12 cellular contexts compared by ENCODE assay signal in genomic region chr7:38187794-38188472, GRCh38. TPM values are rescaled to one million over a fixed set of nuclear protein-coding genes. Genes with fewer than 3 reads are reported as not detected.
A peak's percentile ranks its signal among the peaks of the same experiment; 100 is the strongest.
DNase-seq lines count a peak whose midpoint lies in the region; ATAC-seq and TF ChIP-seq lines count a peak whose summit lies in the region.
"Had no signal": no experiment of that assay in that cellular context is flagged by ENCODE, and none has a peak within 500 bp of the region (broad histone marks: within the 10 kb centered on the region; RNA-seq: fewer than 3 reads in every experiment).

No MANE protein-coding gene starts in this region.

- H3K9me3 ChIP-seq in osteoblast (ENCODE audit: low read depth, low read length) (no peaks in the 10 kb centered on the region), vagina (peaks cover 13% of the 10 kb centered on the region), mammary epithelial cell (replicated peaks; ENCODE audit: insufficient read depth, low read length) (no peaks in the 10 kb centered on the region)

- CTCF ChIA-PET in mammary epithelial cell (lab: Charles Lee; ENCODE audit: low non-redundant PET) = no interaction called here

- DNase-seq in progenitor cell of endocrine pancreas (ENCODE audit: low spot score, unreplicated experiment) (no peak), osteoblast (ENCODE audit: insufficient read length, low spot score, missing footprints) (no peak), vagina (ENCODE audit: extremely low spot score in 2 of 2) (no peak), mammary epithelial cell (no peak)
- no peak for DNase-seq in activated CD8-positive, alpha-beta memory T cell treated with anti-CD3 and anti-CD28 coated beads, Interleukin-2, amount 50 U/mL, for 48 hours
- DNase-seq: activated T-cell treated with anti-CD3 and anti-CD28 coated beads, Interleukin-2, amount 50 U/mL, for 4 hours; DND-41; MV-4-11 had no signal

- H4K20me1 ChIP-seq in osteoblast (ENCODE audit: insufficient read depth, low read length) (peaks cover 21% of the 10 kb centered on the region), mammary epithelial cell (ENCODE audit: insufficient read depth, low read length) (no peaks in the 10 kb centered on the region)

- peaks cover 5% of the 10 kb centered on the region for H3K36me3 ChIP-seq in osteoblast (ENCODE audit: insufficient read depth, low read length)
- no peaks in the 10 kb centered on the region for H3K36me3 ChIP-seq in vagina
- H3K36me3 ChIP-seq in mammary epithelial cell (ENCODE audit: insufficient read depth, low read length) = no peaks in the 10 kb centered on the region

- no peak overlapping the region for H3K4me3 Mint-ChIP-seq in progenitor cell of endocrine pancreas (ENCODE audit: low read depth)
- H3K4me3 Mint-ChIP-seq: activated T-cell treated with anti-CD3 and anti-CD28 coated beads, Interleukin-2, amount 50 U/mL, for 4 hours; T-helper 1 cell treated with Interleukin-12 subunit alpha and Interleukin-12 subunit beta and Interleukin-4 antibody, amounts not matched to agents 30 μg/mL and 1 μg/mL, for 36 hours had no signal

- WGBS in mammary epithelial cell (ENCODE audit: low coverage, missing lambda C conversion rate) = 73% methylated on average over 7 of the region's 7 CpGs

- no TSS peak for BruUV-seq in mammary epithelial cell (replicated peaks; lab: Mats Ljungman, UMichigan)

- intact Hi-C loops in vagina (cut with DNase I) = no loop called here
- intact Hi-C loops in mammary epithelial cell (cut with micrococcal nuclease) = loop anchor here (1.0 kb wide), 1 partner anchor 10 kb away; the partner anchor contains the start of gene STARD3NL

- no peak overlapping the region for H3K4me2 ChIP-seq in osteoblast (ENCODE audit: insufficient read depth, low read length)
- no peak overlapping the region for H3K4me2 ChIP-seq in mammary epithelial cell (ENCODE audit: insufficient read depth, low read depth, low read length)

- TF ChIP-seq POLR2A in vagina (IDR thresholded peaks at IDR 0.05) = no peak

- H3K9me3 Mint-ChIP-seq in progenitor cell of endocrine pancreas (ENCODE audit: low read depth) = peaks cover 13% of the 10 kb centered on the region

- H3K4me3 ChIP-seq in osteoblast (ENCODE audit: insufficient read depth, low read length) (no peak overlapping the region), vagina (no peak overlapping the region), mammary epithelial cell (replicated peaks in 1 of 3; ENCODE audit: insufficient read depth in 1 of 3, low read depth in 2 of 3, low read length in 3 of 3) (no peak overlapping the region)

- H2AFZ ChIP-seq in osteoblast (ENCODE audit: low read length) = no peak overlapping the region
- H2AFZ ChIP-seq in mammary epithelial cell (ENCODE audit: low read depth, low read length) = no peak overlapping the region

- ATAC-seq in GM19043 (IDR thresholded peaks at IDR 0.05; ENCODE audit: low read depth, unreplicated experiment) (peak; percentile 100), HG02610 (IDR thresholded peaks at IDR 0.05; ENCODE audit: unreplicated experiment) (peak; percentile 96), HG03457 (IDR thresholded peaks at IDR 0.05; ENCODE audit: unreplicated experiment) (peak; percentile 83)
- ATAC-seq: activated T-cell treated with anti-CD3 and anti-CD28 coated beads, Interleukin-2, amount 50 U/mL, for 4 hours had no signal

- peak overlapping the region; percentile 10 for H3K27ac Mint-ChIP-seq in progenitor cell of endocrine pancreas
- H3K27ac Mint-ChIP-seq: T-helper 1 cell treated with Interleukin-12 subunit alpha and Interleukin-12 subunit beta and Interleukin-4 antibody, amounts not matched to agents 30 μg/mL and 1 μg/mL, for 36 hours had no signal

- TF ChIP-seq CTCF in progenitor cell of endocrine pancreas (IDR thresholded peaks at IDR 0.05; ENCODE audit: unreplicated experiment) (no peak), osteoblast (IDR thresholded peaks at IDR 0.05; ENCODE audit: extremely low read depth, low read depth, low read length) (no peak), vagina (IDR thresholded peaks at IDR 0.05) (no peak), mammary epithelial cell (conservative IDR thresholded peaks at IDR 0.05 in 1 of 2, IDR thresholded peaks at IDR 0.05 in 1 of 2; ENCODE audit: extremely low read depth in 1 of 2, insufficient read depth in 1 of 2, low read depth in 1 of 2, low read length in 2 of 2) (no peak)

- no peaks in the 10 kb centered on the region for H3K27me3 Mint-ChIP-seq in progenitor cell of endocrine pancreas

- dilution Hi-C loops in mammary epithelial cell (cut with HindIII; ENCODE audit: low sequenced_read_pairs) = no loop called here

- no peaks in the 10 kb centered on the region for H3K27me3 ChIP-seq in osteoblast (ENCODE audit: insufficient read depth, low read length)
- H3K27me3 ChIP-seq in vagina = no peaks in the 10 kb centered on the region
- no peaks in the 10 kb centered on the region for H3K27me3 ChIP-seq in mammary epithelial cell (ENCODE audit: insufficient read depth, low read length)

- no peak overlapping the region for H3K9ac ChIP-seq in mammary epithelial cell (ENCODE audit: insufficient read depth, low read length)

- peaks cover 18% of the 10 kb centered on the region for H3K36me3 Mint-ChIP-seq in progenitor cell of endocrine pancreas (ENCODE audit: insufficient read depth)

- H3K27ac ChIP-seq in osteoblast (ENCODE audit: low read depth, low read length) = no peak overlapping the region
- H3K27ac ChIP-seq in vagina = no peak overlapping the region
- H3K27ac ChIP-seq in mammary epithelial cell (ENCODE audit: insufficient read depth, low read depth, low read length) = no peak overlapping the region

- H3K79me2 ChIP-seq in osteoblast (ENCODE audit: insufficient read depth, low read length) = peaks cover 96% of the 10 kb centered on the region
- peaks cover 93% of the 10 kb centered on the region for H3K79me2 ChIP-seq in mammary epithelial cell (ENCODE audit: insufficient read depth, low read length)

- in situ Hi-C loops in mammary epithelial cell (cut with MboI; ENCODE audit: low sequenced_read_pairs in 2 of 2) = no loop called here

- peaks cover 10% of the 10 kb centered on the region for H3K4me1 Mint-ChIP-seq in progenitor cell of endocrine pancreas (ENCODE audit: low read depth)

- H3K4me1 ChIP-seq in osteoblast (ENCODE audit: insufficient read depth, low read length) = peaks cover 45% of the 10 kb centered on the region
- H3K4me1 ChIP-seq in vagina = peaks cover 13% of the 10 kb centered on the region
- H3K4me1 ChIP-seq in mammary epithelial cell (ENCODE audit: insufficient read depth, low read length) = peaks cover 18% of the 10 kb centered on the region

RNA-seq across cellular contexts. Expression of gene STARD3NL, which starts 9.9 kb away (rescaled TPM):
- total RNA-seq in progenitor cell of endocrine pancreas (57.5 and 61.1 TPM in 2 replicates), osteoblast (60.4 and 63.3 TPM in 2 replicates), vagina (29.5 TPM), mammary epithelial cell (10 to 100 TPM; 27.9 to 32.2 TPM)
- polyA plus RNA-seq in mammary epithelial cell = 31.1 TPM
- polyA minus RNA-seq in mammary epithelial cell = 36.2 TPM
